In genomic region chr17:4442582-4442981, GRCh38 we compare ENCODE assay signal across 30 cellular contexts. TPM values are rescaled to one million over a fixed set of nuclear protein-coding genes. Genes with fewer than 3 reads are reported as not detected.
"Had no signal": no experiment of that assay in that cellular context is flagged by ENCODE, and none has a peak within 500 bp of the region (broad histone marks: within the 10 kb centered on the region; RNA-seq: fewer than 3 reads in every experiment).

No MANE protein-coding gene starts in this region.

- ATAC-seq: naive thymus-derived CD8-positive, alpha-beta T cell; natural killer cell treated with Interleukin-12 subunit alpha and Interleukin-12 subunit beta and Interleukin-15 and Interleukin-18, amount 100 ng/mL, for 72 hours; psoas muscle; right cardiac atrium; sciatic nerve; stimulated activated effector memory CD8-positive, alpha-beta T cell treated with anti-CD3 and anti-CD28 coated beads, Interleukin-12 subunit alpha, Interleukin-12 subunit beta, amount 100 ng/mL, for 72 hours; stimulated activated naive B cell treated with anti-CD40 and anti-IgM and Interleukin-4, amounts not matched to agents 10 μg/mL and 1 μg/mL and 100 μg/mL, for 72 hours had no signal

- H2AFZ ChIP-seq: parathyroid adenoma had no signal

- H3K27me3 Mint-ChIP-seq: naive thymus-derived CD8-positive, alpha-beta T cell; stimulated activated naive CD8-positive, alpha-beta T cell treated with anti-CD3 and anti-CD28 coated beads, Interleukin-15, Interleukin-2, amounts not matched to agents 100 ng/mL and 50 ng/mL, for 24 hours had no signal

- H3K4me3 Mint-ChIP-seq: naive thymus-derived CD8-positive, alpha-beta T cell; natural killer cell treated with Interleukin-12 subunit alpha and Interleukin-12 subunit beta and Interleukin-15 and Interleukin-18, amount 100 ng/mL, for 72 hours; nephron progenitor cell; neural crest cell; stimulated activated effector memory CD8-positive, alpha-beta T cell treated with anti-CD3 and anti-CD28 coated beads, Interleukin-12 subunit alpha, Interleukin-12 subunit beta, amount 100 ng/mL, for 72 hours; stimulated activated naive B cell treated with anti-CD40 and anti-IgM and Interleukin-4, amounts not matched to agents 10 μg/mL and 1 μg/mL and 100 μg/mL, for 72 hours; stimulated activated naive CD8-positive, alpha-beta T cell treated with anti-CD3 and anti-CD28 coated beads, Interleukin-15, Interleukin-2, amounts not matched to agents 100 ng/mL and 50 ng/mL, for 24 hours had no signal

- H3K9me3 Mint-ChIP-seq: naive thymus-derived CD8-positive, alpha-beta T cell; natural killer cell treated with Interleukin-12 subunit alpha and Interleukin-12 subunit beta and Interleukin-15 and Interleukin-18, amount 100 ng/mL, for 72 hours; nephron progenitor cell; neural crest cell; stimulated activated effector memory CD8-positive, alpha-beta T cell treated with anti-CD3 and anti-CD28 coated beads, Interleukin-12 subunit alpha, Interleukin-12 subunit beta, amount 100 ng/mL, for 72 hours; stimulated activated naive B cell treated with anti-CD40 and anti-IgM and Interleukin-4, amounts not matched to agents 10 μg/mL and 1 μg/mL and 100 μg/mL, for 72 hours; stimulated activated naive CD8-positive, alpha-beta T cell treated with anti-CD3 and anti-CD28 coated beads, Interleukin-15, Interleukin-2, amounts not matched to agents 100 ng/mL and 50 ng/mL, for 24 hours had no signal

- H3K27ac Mint-ChIP-seq: nephron progenitor cell; progenitor cell of endocrine pancreas; stimulated activated effector memory CD8-positive, alpha-beta T cell treated with anti-CD3 and anti-CD28 coated beads, Interleukin-12 subunit alpha, Interleukin-12 subunit beta, amount 100 ng/mL, for 72 hours; stimulated activated naive B cell treated with anti-CD40 and anti-IgM and Interleukin-4, amounts not matched to agents 10 μg/mL and 1 μg/mL and 100 μg/mL, for 72 hours; stimulated activated naive CD8-positive, alpha-beta T cell treated with anti-CD3 and anti-CD28 coated beads, Interleukin-15, Interleukin-2, amounts not matched to agents 100 ng/mL and 50 ng/mL, for 24 hours had no signal

- DNase-seq: naive thymus-derived CD8-positive, alpha-beta T cell; nephron progenitor cell; nucleus accumbens; ovary; right cardiac atrium; spleen; stimulated activated CD4-positive, alpha-beta T cell treated with anti-CD3 and anti-CD28 coated beads, Interleukin-12 subunit alpha, Interleukin-12 subunit beta, amount 100 ng/mL, for 4 hours; stimulated activated CD4-positive, alpha-beta T cell treated with anti-CD3 and anti-CD28 coated beads, Interleukin-1b, Interleukin-23, amount 100 ng/mL, for 48 hours; stimulated activated CD4-positive, alpha-beta T cell treated with anti-CD3 and anti-CD28 coated beads, Interleukin-4, amount 100 ng/mL, for 24 hours; stimulated activated naive B cell treated with anti-CD40 and anti-IgM and Interleukin-4, amounts not matched to agents 10 μg/mL and 1 μg/mL and 100 μg/mL, for 72 hours; stimulated activated naive CD4-positive, alpha-beta T cell treated with Interleukin-2 at 50 U/mL for 16 hours; stomach; thyroid gland; trophoblast cell; upper lobe of left lung had no signal

- H3K27ac ChIP-seq: neutrophil, ovary, parathyroid adenoma, psoas muscle, skin epidermis, stomach, thoracic aorta, thyroid gland, tibial nerve, upper lobe of left lung, vagina had no signal

- H3K36me3 ChIP-seq: neutrophil, ovary, spleen, stomach, thoracic aorta, thyroid gland, tibial nerve, upper lobe of left lung, vagina had no signal

- H3K36me3 Mint-ChIP-seq: naive thymus-derived CD8-positive, alpha-beta T cell; natural killer cell treated with Interleukin-12 subunit alpha and Interleukin-12 subunit beta and Interleukin-15 and Interleukin-18, amount 100 ng/mL, for 72 hours; stimulated activated naive B cell treated with anti-CD40 and anti-IgM and Interleukin-4, amounts not matched to agents 10 μg/mL and 1 μg/mL and 100 μg/mL, for 72 hours had no signal

- H3K27me3 ChIP-seq: neutrophil, ovary, thyroid gland, tibial nerve, upper lobe of left lung, vagina had no signal

- H3K4me3 ChIP-seq: ovary, psoas muscle, skin epidermis, smooth muscle cell, spleen, stomach, thoracic aorta, thyroid gland, tibial nerve, upper lobe of left lung, vagina had no signal

- H3K4me2 ChIP-seq: smooth muscle cell had no signal

- H3K79me2 ChIP-seq: parathyroid adenoma had no signal

- H3K9ac ChIP-seq: parathyroid adenoma had no signal

- H3K4me1 ChIP-seq: parathyroid adenoma, psoas muscle had no signal

- H3K4me1 Mint-ChIP-seq: nephron progenitor cell; neural crest cell; stimulated activated naive B cell treated with anti-CD40 and anti-IgM and Interleukin-4, amounts not matched to agents 10 μg/mL and 1 μg/mL and 100 μg/mL, for 72 hours had no signal

- FAIRE-seq: urothelium cell line had no signal

- H3K9me3 ChIP-seq: neutrophil, ovary, psoas muscle, spleen, stomach, thoracic aorta, thyroid gland, tibial nerve, upper lobe of left lung, vagina had no signal

RNA-seq across cellular contexts. Expression of gene SPNS3, which starts 8.8 kb away (rescaled TPM):
- total RNA-seq: neural crest cell, progenitor cell of endocrine pancreas, psoas muscle, smooth muscle cell, vagina had no signal
- polyA plus RNA-seq: smooth muscle cell had no signal

RNA-seq across cellular contexts. Expression of gene SPNS2, which starts 56.1 kb away (rescaled TPM):
- total RNA-seq: natural killer cell treated with Interleukin-12 subunit alpha and Interleukin-12 subunit beta and Interleukin-15 and Interleukin-18, amount 100 ng/mL, for 72 hours had no signal
